In the genomic region with DNA sequence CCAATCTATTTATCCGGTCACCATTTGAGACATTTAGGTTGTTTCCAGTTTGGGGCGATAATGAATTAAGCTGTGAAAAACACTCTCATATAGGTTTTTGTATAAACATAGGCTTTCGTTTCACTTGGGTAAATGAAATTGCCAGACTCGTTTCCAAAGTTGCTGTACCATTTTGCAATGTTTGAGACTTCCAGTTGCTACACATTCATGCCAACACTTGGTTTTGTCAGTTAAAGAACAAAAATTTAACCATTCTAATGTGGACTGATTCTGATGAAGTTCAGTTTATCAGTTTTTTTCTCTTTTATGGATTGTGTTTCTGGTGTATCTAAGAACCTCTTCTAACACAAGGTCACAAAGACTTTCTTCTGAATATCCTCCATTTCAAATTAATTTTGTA, we compare ENCODE assay signal across 29 cellular contexts.
"Had no signal": no experiment of that assay in that cellular context is flagged by ENCODE, and none has a peak within 500 bp of the region (broad histone marks: within the 10 kb centered on the region; RNA-seq: fewer than 3 reads in every experiment).

No MANE protein-coding gene starts in this region.

- DNase-seq: activated CD4-positive, alpha-beta memory T cell treated with anti-CD3 and anti-CD28 coated beads for 36 hours; activated CD4-positive, alpha-beta T cell treated with anti-CD3 and anti-CD28 coated beads, Interleukin-2, amount 10 ng/mL, durations not matched to agents 24 days and 14 days; activated CD8-positive, alpha-beta memory T cell treated with anti-CD3 and anti-CD28 coated beads, Interleukin-2, amount 50 U/mL, for 4 hours; activated naive CD4-positive, alpha-beta T cell treated with anti-CD3 and anti-CD28 coated beads for 36 hours; activated naive CD8-positive, alpha-beta T cell treated with anti-CD3 and anti-CD28 coated beads for 36 hours; activated T-cell treated with anti-CD3 and anti-CD28 coated beads, Interleukin-2, amount 50 U/mL, for 1 hour; adrenal gland; cortex of kidney; hypothalamus; immature natural killer cell; kidney; mesendoderm; natural killer cell; occipital lobe; right cardiac atrium; stimulated activated CD4-positive, alpha-beta T cell treated with anti-CD3 and anti-CD28 coated beads, Interleukin-2, amount 100 ng/mL, for 48 hours; stimulated activated naive CD4-positive, alpha-beta T cell treated with Interleukin-2 at 50 U/mL for 16 hours; SW 1271; T1000; upper lobe of right lung; WERI-Rb-1 had no signal

- ATAC-seq: activated CD4-positive, CD25-positive, alpha-beta regulatory T cell treated with anti-CD3 and anti-CD28 coated beads, Interleukin-2, amount 50 U/mL, for 24 hours; left lobe of liver; natural killer cell; right cardiac atrium; upper lobe of right lung had no signal

- FAIRE-seq: astrocyte, endothelial cell of umbilical vein, kidney had no signal

- H3K4me3 ChIP-seq: adrenal gland, lung, neural progenitor cell, thoracic aorta, upper lobe of right lung had no signal

- H3K27me3 ChIP-seq: adrenal gland, neural progenitor cell, upper lobe of right lung had no signal

- H3K27ac ChIP-seq: adrenal gland, neural progenitor cell, parathyroid adenoma, upper lobe of right lung, WERI-Rb-1 had no signal
